ENCODE assay signal across 15 cellular contexts in genomic region chr1:213409971-213410370, GRCh38.
DNase-seq lines count a peak whose midpoint lies in the region; ATAC-seq and TF ChIP-seq lines count a peak whose summit lies in the region.
"Had no signal": no experiment of that assay in that cellular context is flagged by ENCODE, and none has a peak within 500 bp of the region (broad histone marks: within the 10 kb centered on the region; RNA-seq: fewer than 3 reads in every experiment).

No MANE protein-coding gene starts in this region.

- H2AK5ac ChIP-seq in trophoblast cell (ENCODE audit: low read length), result peak overlapping the region; percentile 34

- no peak overlapping the region for H2AFZ ChIP-seq in trophoblast cell (ENCODE audit: insufficient read depth, low read length, poor library complexity)

- H4K91ac ChIP-seq in trophoblast cell (ENCODE audit: low read depth, low read length), result no peak overlapping the region

- no peak overlapping the region for H3K4me3 ChIP-seq in endodermal cell (ENCODE audit: low read length)
- no peak overlapping the region for H3K4me3 ChIP-seq in trophoblast cell (ENCODE audit: low read depth, low read length)

- WGBS in endodermal cell (ENCODE audit: insufficient coverage in 1 of 2, insufficient read length in 1 of 2), 2 experiments, result 75 to 83% methylated on average over 2 of the region's 2 CpGs
- WGBS in trophoblast cell (ENCODE audit: extremely low coverage, insufficient coverage, insufficient read length), result no CpG with 5 or more reads among the region's 2 CpGs

- H3K36me3 ChIP-seq in endodermal cell (ENCODE audit: control insufficient read depth, insufficient read depth, low read length) (no peaks in the 10 kb centered on the region), trophoblast cell (ENCODE audit: control insufficient read depth in 1 of 2, insufficient read depth in 2 of 2, low read length in 2 of 2) (no peaks in the 10 kb centered on the region)

- H3K4me2 ChIP-seq in trophoblast cell (ENCODE audit: low read length), result no peak overlapping the region

- POLR2A ChIA-PET in CD4-positive, alpha-beta T cell (lab: Charles Lee), result no interaction called here

- DNase-seq in HK-2 (ENCODE audit: unreplicated experiment) (peak; percentile 22), endodermal cell (peak; percentile 41), kidney glomerular epithelial cell (lab: John Stamatoyannopoulos, UW) (peak; percentile 39), trophoblast cell (no peak), pons (ENCODE audit: low spot score) (no peak)
- DNase-seq in CD4-positive, alpha-beta T cell, result no peak
- DNase-seq: C1 segment of cervical spinal cord; CD4-positive, alpha-beta memory T cell; COR-L47; DMS53; GF-D8 had no signal

- CTCF ChIA-PET in CD4-positive, alpha-beta T cell (lab: Charles Lee), result no interaction called here

- H3K23ac ChIP-seq in trophoblast cell (ENCODE audit: low read length), result no peak overlapping the region

- H2BK5ac ChIP-seq in trophoblast cell (ENCODE audit: low read depth, low read length, poor library complexity), result no peak overlapping the region

- no peak overlapping the region for H3K27ac ChIP-seq in endodermal cell (ENCODE audit: low read depth, low read length)
- H3K27ac ChIP-seq in trophoblast cell (ENCODE audit: low read depth, low read length), result no peak overlapping the region
- no peak overlapping the region for H3K27ac ChIP-seq in CD4-positive, alpha-beta T cell (ENCODE audit: low read depth, low read length)

- no peak overlapping the region for H3K14ac ChIP-seq in trophoblast cell (ENCODE audit: low read length)

- H3K79me2 ChIP-seq in trophoblast cell (ENCODE audit: control insufficient read depth, insufficient read depth, low read length, poor library complexity), result no peaks in the 10 kb centered on the region

- H3K9me3 ChIP-seq in endodermal cell (ENCODE audit: control insufficient read depth, low read length) (no peaks in the 10 kb centered on the region), trophoblast cell (ENCODE audit: insufficient read depth, low read depth, low read length) (no peaks in the 10 kb centered on the region)
- H3K9me3 ChIP-seq in CD4-positive, alpha-beta T cell (ENCODE audit: control insufficient read depth, low read length), result no peaks in the 10 kb centered on the region

- H3K9ac ChIP-seq in endodermal cell (ENCODE audit: extremely low read depth, low read length, poor library complexity, severe bottlenecking) (no peak overlapping the region), trophoblast cell (ENCODE audit: low read length) (no peak overlapping the region)

- H3K18ac ChIP-seq in trophoblast cell (ENCODE audit: low read length), result no peak overlapping the region

- no peak for TF ChIP-seq CTCF in endodermal cell (conservative IDR thresholded peaks at IDR 0.05)
- TF ChIP-seq CTCF in CD4-positive, alpha-beta T cell (IDR thresholded peaks at IDR 0.05), result no peak

- peaks cover under 1% of the 10 kb centered on the region for H3K27me3 ChIP-seq in endodermal cell (ENCODE audit: control insufficient read depth, insufficient read depth, low read length, poor library complexity, severe bottlenecking)
- no peaks in the 10 kb centered on the region for H3K27me3 ChIP-seq in trophoblast cell (ENCODE audit: insufficient read depth, low read length)
- H3K27me3 ChIP-seq in CD4-positive, alpha-beta T cell (ENCODE audit: control insufficient read depth, insufficient read depth, low read length), result no peaks in the 10 kb centered on the region

- no peak overlapping the region for H4K12ac ChIP-seq in trophoblast cell (ENCODE audit: low read depth, low read length)

- no peak overlapping the region for H3K4me3 Mint-ChIP-seq in endodermal cell
- no peak overlapping the region for H3K4me3 Mint-ChIP-seq in CD4-positive, alpha-beta T cell
- H3K4me3 Mint-ChIP-seq: B cell; CD4-positive, alpha-beta memory T cell had no signal

- no peak overlapping the region for H4K8ac ChIP-seq in trophoblast cell (ENCODE audit: low read depth, low read length)

- no peak overlapping the region for H3K27ac Mint-ChIP-seq in endodermal cell
- no peak overlapping the region for H3K27ac Mint-ChIP-seq in CD4-positive, alpha-beta T cell
- H3K27ac Mint-ChIP-seq: B cell had no signal

- no peaks in the 10 kb centered on the region for H3K4me1 Mint-ChIP-seq in endodermal cell
- H3K4me1 Mint-ChIP-seq in CD4-positive, alpha-beta T cell (ENCODE audit: low read depth), result no peaks in the 10 kb centered on the region
- H3K4me1 Mint-ChIP-seq: B cell; CD4-positive, alpha-beta memory T cell had no signal

- intact Hi-C loops in CD4-positive, alpha-beta T cell (cut with DNase I, micrococcal nuclease), result no loop called here

- H2BK12ac ChIP-seq in trophoblast cell (ENCODE audit: low read length), result peak overlapping the region; percentile 12

- no peaks in the 10 kb centered on the region for H3K4me1 ChIP-seq in endodermal cell (ENCODE audit: control insufficient read depth, insufficient read depth, low read length)
- H3K4me1 ChIP-seq in trophoblast cell (ENCODE audit: control insufficient read depth in 1 of 2, insufficient read depth in 2 of 2, low read length in 2 of 2), result peaks cover 0 to 8% of the 10 kb centered on the region in 2 experiments

- H3K9me3 Mint-ChIP-seq in endodermal cell, result peaks cover 5% of the 10 kb centered on the region
- H3K9me3 Mint-ChIP-seq in CD4-positive, alpha-beta T cell, result no peaks in the 10 kb centered on the region

- H3K27me3 Mint-ChIP-seq in endodermal cell (ENCODE audit: insufficient read depth), result peaks cover 16% of the 10 kb centered on the region
- peaks cover 8% of the 10 kb centered on the region for H3K27me3 Mint-ChIP-seq in CD4-positive, alpha-beta T cell

- no peaks in the 10 kb centered on the region for H3K36me3 Mint-ChIP-seq in endodermal cell (ENCODE audit: low read depth)
- no peaks in the 10 kb centered on the region for H3K36me3 Mint-ChIP-seq in CD4-positive, alpha-beta T cell (ENCODE audit: low read depth)
- H3K36me3 Mint-ChIP-seq: CD4-positive, alpha-beta memory T cell had no signal

- H3K79me1 ChIP-seq in trophoblast cell (ENCODE audit: low read length), result no peaks in the 10 kb centered on the region

- H2BK120ac ChIP-seq in trophoblast cell (ENCODE audit: insufficient read depth, low read length, poor library complexity), result no peak overlapping the region

- ATAC-seq in HG02763 (IDR thresholded peaks at IDR 0.05; ENCODE audit: unreplicated experiment), result no peak
- no peak for ATAC-seq in GM18511 (IDR thresholded peaks at IDR 0.05; ENCODE audit: unreplicated experiment)
- ATAC-seq in CD4-positive, alpha-beta T cell (ENCODE audit: poor library complexity), result no peak
- ATAC-seq: HCT116 had no signal

- no peak overlapping the region for H3K4ac ChIP-seq in trophoblast cell (ENCODE audit: low read depth, low read length)

Comparison
In these comparisons a context has a peak if more than half of its experiments do, and no peak if none do; other contexts are left out.
1. DNase-seq: peak in HK-2 (single experiment), endodermal cell (single experiment) and kidney glomerular epithelial cell (single experiment); none in trophoblast cell (0 of 2), CD4-positive, alpha-beta T cell (0 of 10) and pons (single experiment).